In genomic region chr2:130822766-130823165, GRCh38 we compare ENCODE assay signal across 16 cellular contexts.
"Had no signal": no experiment of that assay in that cellular context is flagged by ENCODE, and none has a peak within 500 bp of the region (broad histone marks: within the 10 kb centered on the region; RNA-seq: fewer than 3 reads in every experiment).

No MANE protein-coding gene starts in this region.

- H3K4me1 ChIP-seq: gastrocnemius medialis, psoas muscle had no signal

- H3K36me3 ChIP-seq: gastrocnemius medialis, left ventricle myocardium inferior, neural progenitor cell, ovary had no signal

- DNase-seq: activated CD4-positive, alpha-beta memory T cell treated with anti-CD3 and anti-CD28 coated beads, Interleukin-2, amount 10 ng/mL, durations not matched to agents 7 days and 5 days; activated CD4-positive, alpha-beta T cell treated with anti-CD3 and anti-CD28 coated beads for 36 hours; activated effector memory CD4-positive, alpha-beta T cell treated with Interleukin-2 at 50 U/mL for 16 hours; activated T-cell treated with anti-CD3 and anti-CD28 coated beads, Interleukin-2, amount 50 U/mL, for 48 hours; gastrocnemius medialis; head of caudate nucleus; left ventricle myocardium inferior; naive B cell; ovary; psoas muscle; right cardiac atrium had no signal

- H3K9me3 Mint-ChIP-seq: activated CD4-positive, alpha-beta memory T cell treated with anti-CD3 and anti-CD28 coated beads, Interleukin-2, amount 10 ng/mL, durations not matched to agents 7 days and 5 days; activated naive CD4-positive, alpha-beta T cell treated with anti-CD3 and anti-CD28 coated beads, Interleukin-2, amount 50 U/mL, for 24 hours; naive B cell; neural progenitor cell; WTC11 had no signal

- H3K27ac ChIP-seq: coronary artery, gastrocnemius medialis, left ventricle myocardium inferior, neural progenitor cell, ovary, psoas muscle had no signal

- H3K27me3 Mint-ChIP-seq: activated naive CD4-positive, alpha-beta T cell treated with anti-CD3 and anti-CD28 coated beads, Interleukin-2, amount 50 U/mL, for 24 hours had no signal

- H3K4me3 Mint-ChIP-seq: activated CD4-positive, alpha-beta memory T cell treated with anti-CD3 and anti-CD28 coated beads, Interleukin-2, amount 10 ng/mL, durations not matched to agents 7 days and 5 days; activated CD4-positive, alpha-beta T cell treated with anti-CD3 and anti-CD28 coated beads for 36 hours; activated naive CD4-positive, alpha-beta T cell treated with anti-CD3 and anti-CD28 coated beads, Interleukin-2, amount 50 U/mL, for 24 hours; memory B cell; neural progenitor cell; WTC11 had no signal

- H3K27ac Mint-ChIP-seq: activated CD4-positive, alpha-beta memory T cell treated with anti-CD3 and anti-CD28 coated beads, Interleukin-2, amount 10 ng/mL, durations not matched to agents 7 days and 5 days; activated naive CD4-positive, alpha-beta T cell treated with anti-CD3 and anti-CD28 coated beads, Interleukin-2, amount 50 U/mL, for 24 hours; neural progenitor cell; WTC11 had no signal

- H3K36me3 Mint-ChIP-seq: activated naive CD4-positive, alpha-beta T cell treated with anti-CD3 and anti-CD28 coated beads, Interleukin-2, amount 50 U/mL, for 24 hours; neural progenitor cell; WTC11 had no signal

- H3K27me3 ChIP-seq: gastrocnemius medialis, neural progenitor cell, ovary had no signal

- H3K9me3 ChIP-seq: gastrocnemius medialis, left ventricle myocardium inferior, ovary, psoas muscle had no signal

- H3K4me3 ChIP-seq: coronary artery, gastrocnemius medialis, left ventricle myocardium inferior, neural progenitor cell, ovary, psoas muscle had no signal

- ATAC-seq: activated CD4-positive, alpha-beta T cell treated with anti-CD3 and anti-CD28 coated beads for 36 hours; gastrocnemius medialis; psoas muscle; right cardiac atrium; WTC11 had no signal
